8 cellular contexts compared by ENCODE assay signal in genomic region chr20:57654363-57654997, GRCh38. TPM values are rescaled to one million over a fixed set of nuclear protein-coding genes. Genes with fewer than 3 reads are reported as not detected.
DNase-seq lines count a peak whose midpoint lies in the region; ATAC-seq, FAIRE-seq and TF ChIP-seq lines count a peak whose summit lies in the region.

No MANE protein-coding gene starts in this region.

- POLR2A ChIA-PET in HepG2 (lab: Yijun Ruan, JAX) = no interaction called here

- no peak overlapping the region for H3K4me2 ChIP-seq in HepG2 (ENCODE audit: low read depth, low read length)

- ATAC-seq in GM21723 (IDR thresholded peaks at IDR 0.05; ENCODE audit: unreplicated experiment) = peak; percentile 70
- ATAC-seq in HepG2 = peak; percentile 74
- no peak for ATAC-seq in GM19023 (IDR thresholded peaks at IDR 0.05; ENCODE audit: unreplicated experiment)

- no peak for TF ChIP-seq EP300 in HepG2 (IDR thresholded peaks at IDR 0.05; ENCODE audit: low read depth in 2 of 2, low read length in 2 of 2)
- no peak for TF ChIP-seq EP300 in HepG2 (CRISPR knock-in tag; IDR thresholded peaks at IDR 0.05; ENCODE audit: borderline replicate concordance)

- peak; percentile 69 for TF ChIP-seq RAD21 in HepG2 (CRISPR knock-in tag; IDR thresholded peaks at IDR 0.05)

- no peak overlapping the region for H2AFZ ChIP-seq in HepG2 (ENCODE audit: low read length)

- peak; percentile 32 for DNase-seq in DMS 273 treated with DMSO at 0.1 percent for 48 hours (lab: John Stamatoyannopoulos, UW)
- peak; percentile 62 for DNase-seq in NCI-H1105 treated with DMSO at 0.1 percent for 48 hours (lab: John Stamatoyannopoulos, UW)
- peak; percentile 50 to 66 for DNase-seq in activated CD4-positive, alpha-beta T cell treated with anti-CD3 and anti-CD28 coated beads for 4 hours
- peak; percentile 15 for DNase-seq in dedifferentiated amniotic fluid mesenchymal stem cell (ENCODE audit: extremely low spot score)
- peak; percentile 42 for DNase-seq in HepG2 (ENCODE audit: low spot score)
- DNase-seq in stimulated activated CD4-positive, alpha-beta T cell treated with anti-CD3 and anti-CD28 coated beads, Interleukin-4, amount 100 ng/mL, for 48 hours (ENCODE audit: low read depth in 2 of 2) = peak; percentile 31 to 34

- CTCF ChIA-PET in HepG2 (lab: Yijun Ruan, JAX; ENCODE audit: low intra/inter-chr PET ratio, low total read pairs) = interaction anchor here (1.2 to 3.1 kb wide), 5 partner anchors 60 to 556 kb away, joined by 4 to 46 read pairs (median 18); no protein-coding TSS in a partner anchor

- in situ Hi-C loops in HepG2 (cut with HindIII; ENCODE audit: extremely low pct_ligation_motif_present, low pct_unique_long_range_greater_than_20kb) = loop anchor here (5.0 kb wide), 1 partner anchor 523 kb away; no protein-coding TSS in a partner anchor

- 22% methylated on average over 12 of the region's 12 CpGs for WGBS in HepG2 (ENCODE audit: low lambda C conversion rate)

- BruUV-seq in HepG2 (replicated peaks; lab: Mats Ljungman, UMichigan) = no TSS peak

- peak; percentile 87 for FAIRE-seq in HepG2 (lab: Jason Lieb, UNC)

- TF ChIP-seq CTCF in HepG2 (CRISPR knock-in tag; IDR thresholded peaks at IDR 0.05) = peak; percentile 92

- peaks cover 3% of the 10 kb centered on the region; the same call in 1 of the 2 replicates for H4K20me1 ChIP-seq in HepG2 (ENCODE audit: insufficient read depth, low read length)

- TF ChIP-seq POLR2A in HepG2 (IDR thresholded peaks at IDR 0.05; ENCODE audit: insufficient read depth in 1 of 2, low read depth in 2 of 2, low read length in 2 of 2) = no peak

- H3K9ac ChIP-seq in HepG2 (ENCODE audit: insufficient read depth, low read depth, low read length) = no peak overlapping the region

- intact Hi-C loops in HepG2 (cut with micrococcal nuclease; ENCODE audit: unreplicated experiment) = loop anchor here (1.0 kb wide), 3 partner anchors 433 to 555 kb away; no protein-coding TSS in a partner anchor

- H3K27ac ChIP-seq in HepG2 (ENCODE audit: extremely low read length, insufficient read depth, low read length) = no peak overlapping the region

- H3K4me3 ChIP-seq in HepG2 (replicated peaks in 1 of 3; ENCODE audit: insufficient read depth in 1 of 3, low read depth in 2 of 3, low read length in 3 of 3) = no peak overlapping the region

- no peaks in the 10 kb centered on the region for H3K79me2 ChIP-seq in HepG2 (ENCODE audit: insufficient read depth, low read length)

- H3K27me3 ChIP-seq in HepG2 (ENCODE audit: control insufficient read depth in 1 of 2, insufficient read depth in 2 of 2, low read length in 2 of 2) = peaks cover 35 to 97% of the 10 kb centered on the region in 2 experiments

- no peaks in the 10 kb centered on the region for H3K36me3 ChIP-seq in HepG2 (replicated peaks in 1 of 2; ENCODE audit: control insufficient read depth in 1 of 2, insufficient read depth in 2 of 2, low read length in 2 of 2)

- peaks cover 13% of the 10 kb centered on the region for H3K4me1 ChIP-seq in HepG2 (ENCODE audit: insufficient read depth, low read length)

- no peaks in the 10 kb centered on the region for H3K9me3 ChIP-seq in HepG2 (ENCODE audit: low read length)

TF ChIP-seq in HepG2, 621 proteins besides CTCF, POLR2A, EP300 and RAD21 (continues in another document):
- TF ChIP-seq JARID2 (CRISPR knock-in tag; IDR thresholded peaks at IDR 0.05; ENCODE audit: insufficient replicate concordance) (no peak), ZNF333 (CRISPR knock-in tag; IDR thresholded peaks at IDR 0.05; ENCODE audit: borderline replicate concordance) (no peak), XRCC5 (optimal IDR thresholded peaks at IDR 0.05; ENCODE audit: low read length) (peak; percentile 55), HMG20B (CRISPR knock-in tag; conservative IDR thresholded peaks at IDR 0.05) (no peak), TGIF2 (CRISPR knock-in tag; IDR thresholded peaks at IDR 0.05) (no peak), ASH2L (IDR thresholded peaks at IDR 0.05; ENCODE audit: insufficient read length, low read depth, low read length) (no peak), ZFY (CRISPR knock-in tag; IDR thresholded peaks at IDR 0.05) (no peak), ZNF335 (CRISPR knock-in tag; IDR thresholded peaks at IDR 0.05) (no peak), ZNF883 (CRISPR knock-in tag; IDR thresholded peaks at IDR 0.05; ENCODE audit: not compliant biosample characterization) (peak; percentile 61), RELA (CRISPR knock-in tag; IDR thresholded peaks at IDR 0.05) (no peak), MED1 (CRISPR knock-in tag; IDR thresholded peaks at IDR 0.05) (no peak), HNRNPK (IDR thresholded peaks at IDR 0.05; ENCODE audit: low read depth, low read length, poor library complexity, severe bottlenecking) (no peak), SRSF1 (optimal IDR thresholded peaks at IDR 0.05; ENCODE audit: low read depth, low read length) (no peak), RBM22 (optimal IDR thresholded peaks at IDR 0.05; ENCODE audit: low read length) (no peak)
- TF ChIP-seq, protein P1, sequence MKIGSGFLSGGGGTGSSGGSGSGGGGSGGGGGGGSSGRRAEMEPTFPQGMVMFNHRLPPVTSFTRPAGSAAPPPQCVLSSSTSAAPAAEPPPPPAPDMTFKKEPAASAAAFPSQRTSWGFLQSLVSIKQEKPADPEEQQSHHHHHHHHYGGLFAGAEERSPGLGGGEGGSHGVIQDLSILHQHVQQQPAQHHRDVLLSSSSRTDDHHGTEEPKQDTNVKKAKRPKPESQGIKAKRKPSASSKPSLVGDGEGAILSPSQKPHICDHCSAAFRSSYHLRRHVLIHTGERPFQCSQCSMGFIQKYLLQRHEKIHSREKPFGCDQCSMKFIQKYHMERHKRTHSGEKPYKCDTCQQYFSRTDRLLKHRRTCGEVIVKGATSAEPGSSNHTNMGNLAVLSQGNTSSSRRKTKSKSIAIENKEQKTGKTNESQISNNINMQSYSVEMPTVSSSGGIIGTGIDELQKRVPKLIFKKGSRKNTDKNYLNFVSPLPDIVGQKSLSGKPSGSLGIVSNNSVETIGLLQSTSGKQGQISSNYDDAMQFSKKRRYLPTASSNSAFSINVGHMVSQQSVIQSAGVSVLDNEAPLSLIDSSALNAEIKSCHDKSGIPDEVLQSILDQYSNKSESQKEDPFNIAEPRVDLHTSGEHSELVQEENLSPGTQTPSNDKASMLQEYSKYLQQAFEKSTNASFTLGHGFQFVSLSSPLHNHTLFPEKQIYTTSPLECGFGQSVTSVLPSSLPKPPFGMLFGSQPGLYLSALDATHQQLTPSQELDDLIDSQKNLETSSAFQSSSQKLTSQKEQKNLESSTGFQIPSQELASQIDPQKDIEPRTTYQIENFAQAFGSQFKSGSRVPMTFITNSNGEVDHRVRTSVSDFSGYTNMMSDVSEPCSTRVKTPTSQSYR (CRISPR knock-in tag; IDR thresholded peaks at IDR 0.05; ENCODE audit: borderline replicate concordance) = no peak

RNA-seq across cellular contexts. Expression of gene ZBP1, which starts 34.3 kb away (rescaled TPM):
- total RNA-seq in HepG2 (2016; rRNA removed; fragmentation: Illumina TruSeq; extraction: Trizol) = not detected in 2 replicates
- not detected in 2 replicates for total RNA-seq in HepG2 (2016; cell fraction: cytosol; rRNA removed; fragmentation: Illumina TruSeq; extraction: Trizol; ENCODE audit: low read depth)
- not detected in 2 replicates for total RNA-seq in HepG2 (2016; cell fraction: insoluble cytoplasmic fraction; rRNA removed; fragmentation: Illumina TruSeq; extraction: Trizol)
- not detected in 2 replicates for total RNA-seq in HepG2 (2016; cell fraction: membrane; rRNA removed; fragmentation: Illumina TruSeq; extraction: Trizol)
- total RNA-seq in HepG2 (2016; cell fraction: nucleus; rRNA removed; fragmentation: Illumina TruSeq; extraction: Trizol) = not detected in 2 replicates
- polyA plus RNA-seq in HepG2 (2011; rRNA removed) = not detected in 2 replicates
- not detected in 2 replicates for polyA plus RNA-seq in HepG2 (2011; cell fraction: cytosol; rRNA removed)
- polyA plus RNA-seq in HepG2 (2011; cell fraction: nucleus; rRNA removed) = not detected in 2 replicates
- not detected in 2 replicates for polyA plus RNA-seq in HepG2 (2012)
- not detected in 2 replicates for polyA plus RNA-seq in HepG2 (2016; cell fraction: cytosol; fragmentation: Illumina TruSeq; extraction: Trizol; ENCODE audit: low read depth)
- polyA plus RNA-seq in HepG2 (2016; cell fraction: insoluble cytoplasmic fraction; fragmentation: Illumina TruSeq; extraction: Trizol; ENCODE audit: low read depth) = not detected in 2 replicates
- not detected in 2 replicates for polyA plus RNA-seq in HepG2 (2016; cell fraction: membrane; fragmentation: Illumina TruSeq; extraction: Trizol; ENCODE audit: low read depth)
- not detected in 2 replicates for polyA plus RNA-seq in HepG2 (2016; cell fraction: nucleus; fragmentation: Illumina TruSeq; extraction: Trizol; ENCODE audit: insufficient read depth, low read depth)
- not detected in 2 replicates for polyA minus RNA-seq in HepG2 (2011; rRNA and poly(A)+ RNA removed; ENCODE audit: low replicate concordance)
- not detected in 2 replicates for polyA minus RNA-seq in HepG2 (2011; cell fraction: cytosol; rRNA and poly(A)+ RNA removed)
- polyA minus RNA-seq in HepG2 (2011; cell fraction: nucleus; rRNA and poly(A)+ RNA removed) = not detected in 2 replicates

RNA-seq across cellular contexts. Expression of gene PMEPA1, which starts 55.3 kb away (rescaled TPM):
- total RNA-seq in HepG2 (2016; rRNA removed; fragmentation: Illumina TruSeq; extraction: Trizol) = not detected in 2 replicates
- total RNA-seq in HepG2 (2016; cell fraction: cytosol; rRNA removed; fragmentation: Illumina TruSeq; extraction: Trizol; ENCODE audit: low read depth) = not detected in 2 replicates
- total RNA-seq in HepG2 (2016; cell fraction: insoluble cytoplasmic fraction; rRNA removed; fragmentation: Illumina TruSeq; extraction: Trizol) = not detected in 2 replicates
- 0.31 TPM in 1 of 2 replicates, not detected in the other for total RNA-seq in HepG2 (2016; cell fraction: membrane; rRNA removed; fragmentation: Illumina TruSeq; extraction: Trizol)
- total RNA-seq in HepG2 (2016; cell fraction: nucleus; rRNA removed; fragmentation: Illumina TruSeq; extraction: Trizol) = not detected in 2 replicates
- polyA plus RNA-seq in HepG2 (2011; rRNA removed) = 0.08 TPM in 1 of 2 replicates, not detected in the other
- 0.03 TPM in 1 of 2 replicates, not detected in the other for polyA plus RNA-seq in HepG2 (2011; cell fraction: cytosol; rRNA removed)
- 0.12 and 0.16 TPM in 2 replicates for polyA plus RNA-seq in HepG2 (2011; cell fraction: nucleus; rRNA removed)
- not detected in 2 replicates for polyA plus RNA-seq in HepG2 (2012)
- polyA plus RNA-seq in HepG2 (2016; cell fraction: cytosol; fragmentation: Illumina TruSeq; extraction: Trizol; ENCODE audit: low read depth) = not detected in 2 replicates
- not detected in 2 replicates for polyA plus RNA-seq in HepG2 (2016; cell fraction: insoluble cytoplasmic fraction; fragmentation: Illumina TruSeq; extraction: Trizol; ENCODE audit: low read depth)
- polyA plus RNA-seq in HepG2 (2016; cell fraction: membrane; fragmentation: Illumina TruSeq; extraction: Trizol; ENCODE audit: low read depth) = 0.15 TPM in 1 of 2 replicates, not detected in the other
- polyA plus RNA-seq in HepG2 (2016; cell fraction: nucleus; fragmentation: Illumina TruSeq; extraction: Trizol; ENCODE audit: insufficient read depth, low read depth) = not detected in 2 replicates
- 0.20 and 7.8 TPM in 2 replicates for polyA minus RNA-seq in HepG2 (2011; rRNA and poly(A)+ RNA removed; ENCODE audit: low replicate concordance)
- polyA minus RNA-seq in HepG2 (2011; cell fraction: cytosol; rRNA and poly(A)+ RNA removed) = 0.53 TPM in 1 of 2 replicates, not detected in the other
- polyA minus RNA-seq in HepG2 (2011; cell fraction: nucleus; rRNA and poly(A)+ RNA removed) = 0.39 TPM in 1 of 2 replicates, not detected in the other
